Comparison of ENCODE assay signal across 9 cellular contexts in genomic region chr20:49853640-49854039, GRCh38. TPM values are rescaled to one million over a fixed set of nuclear protein-coding genes. Genes with fewer than 3 reads are reported as not detected.
DNase-seq lines count a peak whose midpoint lies in the region; ATAC-seq and TF ChIP-seq lines count a peak whose summit lies in the region.
"Had no signal": no experiment of that assay in that cellular context is flagged by ENCODE, and none has a peak within 500 bp of the region (broad histone marks: within the 10 kb centered on the region; RNA-seq: fewer than 3 reads in every experiment).

No MANE protein-coding gene starts in this region.

- no peak for ATAC-seq in GM18873 (IDR thresholded peaks at IDR 0.05; ENCODE audit: low FRiP score, unreplicated experiment)

- no peak overlapping the region for H3K4me3 Mint-ChIP-seq in type B pancreatic cell

- H3K36me3 Mint-ChIP-seq in type B pancreatic cell: peaks cover 17% of the 10 kb centered on the region

- H3K27me3 ChIP-seq in ovary: no peaks in the 10 kb centered on the region

- H3K27me3 Mint-ChIP-seq in type B pancreatic cell: no peaks in the 10 kb centered on the region

- H3K9me3 Mint-ChIP-seq in type B pancreatic cell: no peaks in the 10 kb centered on the region

- no peak overlapping the region for H3K4me3 ChIP-seq in ovary

- peak; percentile 7 for DNase-seq in NCI-H82 (lab: John Stamatoyannopoulos, UW)
- DNase-seq in NCI-H82 treated with DMSO at 0.1 percent for 48 hours (lab: John Stamatoyannopoulos, UW; ENCODE audit: unreplicated experiment): no peak
- peak; percentile 31 for DNase-seq in amniotic stem cell (lab: John Stamatoyannopoulos, UW)
- peak; percentile 17 for DNase-seq in iPS DF 19.7 (ENCODE audit: low read depth, low spot score)
- no peak for DNase-seq in type B pancreatic cell (ENCODE audit: extremely low spot score, unreplicated experiment)
- no peak for DNase-seq in ovary
- DNase-seq in HuH-7 (ENCODE audit: low spot score): no peak
- DNase-seq: activated gamma-delta T cell had no signal

- no peaks in the 10 kb centered on the region for H3K9me3 ChIP-seq in ovary

- H3K27ac ChIP-seq in ovary: no peak overlapping the region

- WGBS in ovary, 3 donors: 87 to 97% (median 88%) methylated on average over 5 of the region's 5 CpGs

- H3K4me1 ChIP-seq in ovary (ENCODE audit: insufficient read depth): no peaks in the 10 kb centered on the region

- no peaks in the 10 kb centered on the region for H3K36me3 ChIP-seq in ovary

- intact Hi-C loops in ovary (cut with DNase I): loop anchor here in 1 of 4 donors (10.0 kb wide), 1 partner anchor 519 kb away; no protein-coding TSS in a partner anchor

- peaks cover 32% of the 10 kb centered on the region for H3K4me1 Mint-ChIP-seq in type B pancreatic cell (ENCODE audit: unreplicated experiment)

- TF ChIP-seq EP300 in ovary (IDR thresholded peaks at IDR 0.05): no peak

- no peak for TF ChIP-seq CTCF in type B pancreatic cell (conservative IDR thresholded peaks at IDR 0.05)
- TF ChIP-seq CTCF in ovary (IDR thresholded peaks at IDR 0.05): no peak

- no peak for TF ChIP-seq POLR2A in ovary (IDR thresholded peaks at IDR 0.05)

- peak overlapping the region; percentile 81 for H3K27ac Mint-ChIP-seq in type B pancreatic cell

RNA-seq across cellular contexts. Expression of gene SLC9A8, which starts 41.0 kb away (rescaled TPM):
- total RNA-seq in type B pancreatic cell (ENCODE audit: low replicate concordance): 8.6 and 9.4 TPM in 2 replicates
- total RNA-seq in ovary: 10 to 100 TPM in 1 of 7 donors, 1 to 10 TPM in 6; 3.9 to 11.4 (median 7.8) TPM
- 1 to 10 TPM; 5.4 to 5.7 TPM for polyA plus RNA-seq in ovary

Comparison
In these comparisons a context has a peak if more than half of its experiments do, and no peak if none do; other contexts are left out.
1. DNase-seq: peak in NCI-H82 (single experiment), amniotic stem cell (single experiment) and iPS DF 19.7 (single experiment); none in NCI-H82 treated with DMSO at 0.1 percent for 48 hours (single experiment), type B pancreatic cell (single experiment), ovary (0 of 5) and HuH-7 (single experiment).